Comparison of ENCODE assay signal across 1 cellular context in the genomic region with DNA sequence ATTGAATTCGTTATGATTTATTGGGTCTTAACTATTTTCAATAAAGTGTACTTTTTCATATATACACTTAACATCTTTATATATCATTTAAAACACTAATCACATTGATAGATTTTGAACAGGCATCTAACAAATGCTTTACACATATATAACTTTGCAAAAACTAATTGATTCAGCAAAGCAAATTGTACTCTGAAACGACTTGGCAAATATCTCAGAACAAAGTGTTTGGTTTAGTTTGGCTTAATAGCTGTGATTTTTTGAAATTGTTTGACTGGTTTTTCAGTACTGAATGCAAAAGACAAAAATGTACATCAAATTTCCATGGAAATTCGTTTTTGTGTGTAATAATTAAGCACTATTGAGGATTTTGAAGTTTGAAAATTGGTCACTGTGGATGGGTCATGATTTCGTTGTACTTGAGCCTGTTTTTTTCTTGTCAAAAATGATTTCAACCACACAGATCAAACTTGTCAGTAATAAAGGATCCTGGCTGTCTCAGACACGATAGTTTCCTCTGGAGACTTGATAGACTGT.
TF ChIP-seq lines count a peak whose summit lies in the region.

No MANE protein-coding gene starts in this region.

TF ChIP-seq in HepG2, 621 proteins besides CTCF, POLR2A, EP300 and RAD21 (continued from another document):
- TF ChIP-seq, protein P1, sequence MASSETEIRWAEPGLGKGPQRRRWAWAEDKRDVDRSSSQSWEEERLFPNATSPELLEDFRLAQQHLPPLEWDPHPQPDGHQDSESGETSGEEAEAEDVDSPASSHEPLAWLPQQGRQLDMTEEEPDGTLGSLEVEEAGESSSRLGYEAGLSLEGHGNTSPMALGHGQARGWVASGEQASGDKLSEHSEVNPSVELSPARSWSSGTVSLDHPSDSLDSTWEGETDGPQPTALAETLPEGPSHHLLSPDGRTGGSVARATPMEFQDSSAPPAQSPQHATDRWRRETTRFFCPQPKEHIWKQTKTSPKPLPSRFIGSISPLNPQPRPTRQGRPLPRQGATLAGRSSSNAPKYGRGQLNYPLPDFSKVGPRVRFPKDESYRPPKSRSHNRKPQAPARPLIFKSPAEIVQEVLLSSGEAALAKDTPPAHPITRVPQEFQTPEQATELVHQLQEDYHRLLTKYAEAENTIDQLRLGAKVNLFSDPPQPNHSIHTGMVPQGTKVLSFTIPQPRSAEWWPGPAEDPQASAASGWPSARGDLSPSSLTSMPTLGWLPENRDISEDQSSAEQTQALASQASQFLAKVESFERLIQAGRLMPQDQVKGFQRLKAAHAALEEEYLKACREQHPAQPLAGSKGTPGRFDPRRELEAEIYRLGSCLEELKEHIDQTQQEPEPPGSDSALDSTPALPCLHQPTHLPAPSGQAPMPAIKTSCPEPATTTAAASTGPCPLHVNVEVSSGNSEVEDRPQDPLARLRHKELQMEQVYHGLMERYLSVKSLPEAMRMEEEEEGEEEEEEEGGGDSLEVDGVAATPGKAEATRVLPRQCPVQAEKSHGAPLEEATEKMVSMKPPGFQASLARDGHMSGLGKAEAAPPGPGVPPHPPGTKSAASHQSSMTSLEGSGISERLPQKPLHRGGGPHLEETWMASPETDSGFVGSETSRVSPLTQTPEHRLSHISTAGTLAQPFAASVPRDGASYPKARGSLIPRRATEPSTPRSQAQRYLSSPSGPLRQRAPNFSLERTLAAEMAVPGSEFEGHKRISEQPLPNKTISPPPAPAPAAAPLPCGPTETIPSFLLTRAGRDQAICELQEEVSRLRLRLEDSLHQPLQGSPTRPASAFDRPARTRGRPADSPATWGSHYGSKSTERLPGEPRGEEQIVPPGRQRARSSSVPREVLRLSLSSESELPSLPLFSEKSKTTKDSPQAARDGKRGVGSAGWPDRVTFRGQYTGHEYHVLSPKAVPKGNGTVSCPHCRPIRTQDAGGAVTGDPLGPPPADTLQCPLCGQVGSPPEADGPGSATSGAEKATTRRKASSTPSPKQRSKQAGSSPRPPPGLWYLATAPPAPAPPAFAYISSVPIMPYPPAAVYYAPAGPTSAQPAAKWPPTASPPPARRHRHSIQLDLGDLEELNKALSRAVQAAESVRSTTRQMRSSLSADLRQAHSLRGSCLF (CRISPR knock-in tag; IDR thresholded peaks at IDR 0.05; ENCODE audit: borderline replicate concordance), result no peak
